Comparison of ENCODE assay signal across 2 cellular contexts in the genomic region with DNA sequence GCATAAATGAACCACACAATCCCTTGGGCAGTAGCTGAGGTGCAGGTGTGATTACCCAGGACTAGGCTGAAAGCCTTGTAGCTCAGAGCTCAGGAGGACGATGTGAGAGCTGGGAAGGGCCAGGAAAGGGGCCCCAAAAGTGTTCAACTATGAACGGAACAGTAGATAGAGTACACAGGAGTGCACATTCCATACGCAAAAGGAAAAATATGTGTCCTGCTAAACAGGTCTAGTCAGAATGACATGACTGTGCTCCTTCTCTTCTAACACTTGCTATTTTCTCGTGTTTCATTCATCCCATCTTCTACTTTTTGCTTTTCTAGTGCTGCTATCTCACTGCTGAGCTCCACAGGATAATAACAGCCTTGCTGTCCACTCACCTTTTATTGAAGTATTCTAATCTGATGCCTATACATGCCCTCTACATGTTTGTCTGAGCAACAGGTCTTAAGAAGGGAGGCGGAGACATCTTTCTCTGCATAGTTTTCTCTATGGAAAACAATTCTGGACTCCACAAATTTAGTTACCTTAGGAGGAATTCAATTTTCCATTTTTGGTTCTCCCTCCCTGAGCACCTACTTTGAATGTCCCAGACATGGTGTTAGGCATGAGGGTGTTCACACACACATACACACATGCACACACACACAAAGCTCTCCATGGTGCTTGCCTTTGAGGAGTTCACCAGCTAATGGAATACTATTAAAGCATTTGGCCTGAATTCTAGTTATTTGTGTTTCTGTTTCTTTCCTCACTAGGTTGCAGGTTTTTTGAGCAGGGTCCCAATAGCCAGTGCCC.
A peak's percentile ranks its signal among the peaks of the same experiment; 100 is the strongest.
TF ChIP-seq lines count a peak whose summit lies in the region.

No MANE protein-coding gene starts in this region.

TF ChIP-seq in SK-N-SH, 30 proteins besides CTCF, POLR2A, EP300 and RAD21 (continued from another document):
- TF ChIP-seq, protein P1, sequence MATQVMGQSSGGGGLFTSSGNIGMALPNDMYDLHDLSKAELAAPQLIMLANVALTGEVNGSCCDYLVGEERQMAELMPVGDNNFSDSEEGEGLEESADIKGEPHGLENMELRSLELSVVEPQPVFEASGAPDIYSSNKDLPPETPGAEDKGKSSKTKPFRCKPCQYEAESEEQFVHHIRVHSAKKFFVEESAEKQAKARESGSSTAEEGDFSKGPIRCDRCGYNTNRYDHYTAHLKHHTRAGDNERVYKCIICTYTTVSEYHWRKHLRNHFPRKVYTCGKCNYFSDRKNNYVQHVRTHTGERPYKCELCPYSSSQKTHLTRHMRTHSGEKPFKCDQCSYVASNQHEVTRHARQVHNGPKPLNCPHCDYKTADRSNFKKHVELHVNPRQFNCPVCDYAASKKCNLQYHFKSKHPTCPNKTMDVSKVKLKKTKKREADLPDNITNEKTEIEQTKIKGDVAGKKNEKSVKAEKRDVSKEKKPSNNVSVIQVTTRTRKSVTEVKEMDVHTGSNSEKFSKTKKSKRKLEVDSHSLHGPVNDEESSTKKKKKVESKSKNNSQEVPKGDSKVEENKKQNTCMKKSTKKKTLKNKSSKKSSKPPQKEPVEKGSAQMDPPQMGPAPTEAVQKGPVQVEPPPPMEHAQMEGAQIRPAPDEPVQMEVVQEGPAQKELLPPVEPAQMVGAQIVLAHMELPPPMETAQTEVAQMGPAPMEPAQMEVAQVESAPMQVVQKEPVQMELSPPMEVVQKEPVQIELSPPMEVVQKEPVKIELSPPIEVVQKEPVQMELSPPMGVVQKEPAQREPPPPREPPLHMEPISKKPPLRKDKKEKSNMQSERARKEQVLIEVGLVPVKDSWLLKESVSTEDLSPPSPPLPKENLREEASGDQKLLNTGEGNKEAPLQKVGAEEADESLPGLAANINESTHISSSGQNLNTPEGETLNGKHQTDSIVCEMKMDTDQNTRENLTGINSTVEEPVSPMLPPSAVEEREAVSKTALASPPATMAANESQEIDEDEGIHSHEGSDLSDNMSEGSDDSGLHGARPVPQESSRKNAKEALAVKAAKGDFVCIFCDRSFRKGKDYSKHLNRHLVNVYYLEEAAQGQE (IDR thresholded peaks at IDR 0.05; ENCODE audit: low read depth, low read length), result peak; percentile 71; the same call in 1 of the 2 replicates

TF ChIP-seq in SK-N-SH treated with all-trans-retinoic acid at 6 μM for 48 hours, 23 proteins besides CTCF, POLR2A, EP300 and RAD21 (continued from another document):
- TF ChIP-seq, protein P2, sequence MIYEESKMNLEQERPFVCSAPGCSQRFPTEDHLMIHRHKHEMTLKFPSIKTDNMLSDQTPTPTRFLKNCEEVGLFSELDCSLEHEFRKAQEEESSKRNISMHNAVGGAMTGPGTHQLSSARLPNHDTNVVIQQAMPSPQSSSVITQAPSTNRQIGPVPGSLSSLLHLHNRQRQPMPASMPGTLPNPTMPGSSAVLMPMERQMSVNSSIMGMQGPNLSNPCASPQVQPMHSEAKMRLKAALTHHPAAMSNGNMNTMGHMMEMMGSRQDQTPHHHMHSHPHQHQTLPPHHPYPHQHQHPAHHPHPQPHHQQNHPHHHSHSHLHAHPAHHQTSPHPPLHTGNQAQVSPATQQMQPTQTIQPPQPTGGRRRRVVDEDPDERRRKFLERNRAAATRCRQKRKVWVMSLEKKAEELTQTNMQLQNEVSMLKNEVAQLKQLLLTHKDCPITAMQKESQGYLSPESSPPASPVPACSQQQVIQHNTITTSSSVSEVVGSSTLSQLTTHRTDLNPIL (CRISPR knock-in tag; IDR thresholded peaks at IDR 0.05; ENCODE audit: low read depth), result no peak
- no peak for TF ChIP-seq GLIS3 (CRISPR knock-in tag; IDR thresholded peaks at IDR 0.05)
- no peak for TF ChIP-seq ISL1 (CRISPR knock-in tag; IDR thresholded peaks at IDR 0.05)
- no peak for TF ChIP-seq OSR1 (CRISPR knock-in tag; IDR thresholded peaks at IDR 0.05)
